ENCODE assay signal across 8 cellular contexts in the genomic region with DNA sequence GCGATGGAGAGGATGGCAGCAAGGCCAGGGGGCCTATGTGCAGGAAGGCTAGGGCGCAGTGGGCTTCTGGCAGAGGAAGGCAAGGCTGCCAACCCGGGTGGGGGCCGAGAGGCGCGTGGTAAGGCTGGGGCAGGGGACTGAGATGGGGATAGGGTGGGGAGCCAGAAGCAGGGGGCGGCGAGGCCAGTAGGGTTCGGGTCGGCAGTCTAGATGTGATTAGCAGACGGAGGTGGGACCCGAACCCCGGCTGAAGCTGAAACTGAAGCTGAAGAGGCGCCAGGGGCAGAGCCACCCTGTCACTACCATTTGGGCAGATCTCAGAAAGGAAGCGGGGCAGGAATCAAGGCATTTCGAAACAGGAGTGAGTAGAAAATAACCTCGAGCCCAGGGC. TPM values are rescaled to one million over a fixed set of nuclear protein-coding genes. Genes with fewer than 3 reads are reported as not detected.
A peak's percentile ranks its signal among the peaks of the same experiment; 100 is the strongest.
DNase-seq lines count a peak whose midpoint lies in the region; ATAC-seq and TF ChIP-seq lines count a peak whose summit lies in the region.

No MANE protein-coding gene starts in this region.

- H3K27me3 ChIP-seq in A673 (replicated peaks; ENCODE audit: insufficient read depth, low read depth, low read length, poor library complexity) (no peaks in the 10 kb centered on the region), SK-N-SH (ENCODE audit: insufficient read depth) (no peaks in the 10 kb centered on the region), breast epithelium (no peaks in the 10 kb centered on the region), kidney epithelial cell (ENCODE audit: control insufficient read depth, insufficient read depth, low read length) (no peaks in the 10 kb centered on the region)

- WGBS in SK-N-SH (ENCODE audit: low lambda C conversion rate), result 9% methylated on average over 16 of the region's 17 CpGs

- ATAC-seq in GM18867 (IDR thresholded peaks at IDR 0.05; ENCODE audit: unreplicated experiment) (peak; percentile 20), HG03097 (IDR thresholded peaks at IDR 0.05; ENCODE audit: low FRiP score, unreplicated experiment) (peak; percentile 11)

- POLR2A ChIA-PET in A673 (lab: Charles Lee; ENCODE audit: low non-redundant PET), result interaction anchor here (0.5 to 0.6 kb wide), 2 partner anchors 26 to 91 kb away, joined by 3 to 8 read pairs; no protein-coding TSS in a partner anchor
- POLR2A ChIA-PET in SK-N-SH (lab: Yijun Ruan, JAX), result interaction anchor here (1.0 to 2.2 kb wide), 6 partner anchors 19 to 332 kb away, joined by 3 to 10 read pairs (median 3); a partner anchor contains a TSS

- no peak for TF ChIP-seq RAD21 in SK-N-SH (IDR thresholded peaks at IDR 0.05; ENCODE audit: low read length)

- H3F3A ChIP-seq in SK-N-SH (replicated peaks; ENCODE audit: insufficient read depth), result no peaks in the 10 kb centered on the region

- H3K9me3 ChIP-seq in A673 (ENCODE audit: low read depth, low read length, poor library complexity, severe bottlenecking) (no peaks in the 10 kb centered on the region), SK-N-SH (no peaks in the 10 kb centered on the region), breast epithelium (no peaks in the 10 kb centered on the region)

- TF ChIP-seq CTCF in A673 (conservative IDR thresholded peaks at IDR 0.05; ENCODE audit: low read depth, low read length) (no peak), SK-N-SH (IDR thresholded peaks at IDR 0.05) (no peak), breast epithelium (IDR thresholded peaks at IDR 0.05) (no peak), kidney epithelial cell (IDR thresholded peaks at IDR 0.05; ENCODE audit: insufficient read depth, low read length, poor library complexity, severe bottlenecking) (no peak)

- H3K9ac ChIP-seq in SK-N-SH, result peak overlapping the region; percentile 87

- H3K9me2 ChIP-seq in SK-N-SH, result no peaks in the 10 kb centered on the region

- intact Hi-C loops in A673 (cut with micrococcal nuclease; ENCODE audit: unreplicated experiment), result loop anchor here (2.0 kb wide), 1 partner anchor 56 kb away; a partner anchor contains a TSS
- intact Hi-C loops in breast epithelium (cut with DNase I; ENCODE audit: low total_unique reads), result no loop called here

- no peak for TF ChIP-seq EP300 in SK-N-SH (IDR thresholded peaks at IDR 0.05; ENCODE audit: borderline replicate concordance in 1 of 2, low read depth in 1 of 2, low read length in 1 of 2)

- H3K4me3 ChIP-seq in A673 (ENCODE audit: low read depth, low read length, poor library complexity, severe bottlenecking) (peak overlapping the region; percentile 76), SK-N-SH (ENCODE audit: low read depth in 2 of 2, low read length in 1 of 2) (peak overlapping the region; percentile 95 to 98), breast epithelium (peak overlapping the region; percentile 69 to 88 (median 83)), kidney epithelial cell (ENCODE audit: low read depth, low read length) (peak overlapping the region; percentile 73)

- DNase-seq in A673 (ENCODE audit: low spot score), result peak; percentile 39
- peak; percentile 69 for DNase-seq in SK-N-SH
- no peak for DNase-seq in breast epithelium (ENCODE audit: low spot score in 2 of 2)
- DNase-seq in kidney epithelial cell (ENCODE audit: low read depth), result no peak
- peak; percentile 13 for DNase-seq in stimulated activated CD4-positive, alpha-beta T cell treated with anti-CD3 and anti-CD28 coated beads, Interleukin-2, amount 100 ng/mL, for 4 hours (ENCODE audit: low read depth)
- DNase-seq in amniotic stem cell (lab: John Stamatoyannopoulos, UW), result no peak

- H3K36me3 ChIP-seq in A673 (ENCODE audit: insufficient read depth, low read length, poor library complexity, severe bottlenecking) (no peaks in the 10 kb centered on the region), SK-N-SH (replicated peaks in 1 of 2; ENCODE audit: control insufficient read depth in 1 of 2, insufficient read depth in 2 of 2, low read length in 1 of 2) (no peaks in the 10 kb centered on the region), breast epithelium (no peaks in the 10 kb centered on the region), kidney epithelial cell (ENCODE audit: control insufficient read depth, insufficient read depth, low read length) (no peaks in the 10 kb centered on the region)

- H3K27ac ChIP-seq in A673 (ENCODE audit: low read depth, low read length, poor library complexity, severe bottlenecking), result peak overlapping the region; percentile 85
- H3K27ac ChIP-seq in SK-N-SH (ENCODE audit: low read depth in 2 of 2, low read length in 1 of 2), result peak overlapping the region; percentile 97 to 99
- H3K27ac ChIP-seq in breast epithelium, result peak overlapping the region; percentile 75 to 91

- H3K4me1 ChIP-seq in A673 (ENCODE audit: insufficient read depth, low read length, poor library complexity, severe bottlenecking) (peaks cover 15% of the 10 kb centered on the region), SK-N-SH (ENCODE audit: control insufficient read depth in 1 of 2, insufficient read depth in 2 of 2, low read depth in 1 of 2, low read length in 1 of 2) (peaks cover 4 to 11% of the 10 kb centered on the region in 2 experiments; a peak in 3 of 4 replicates), breast epithelium (no peaks in the 10 kb centered on the region)

- peaks cover 34% of the 10 kb centered on the region; the same call in 1 of the 2 replicates for H3K79me2 ChIP-seq in SK-N-SH (ENCODE audit: insufficient read depth)

- H3K4me2 ChIP-seq in SK-N-SH, result peak overlapping the region; percentile 90

- no peaks in the 10 kb centered on the region for H4K20me1 ChIP-seq in SK-N-SH (ENCODE audit: insufficient read depth)

- BruUV-seq in A673 (replicated peaks; lab: Mats Ljungman, UMichigan), result no TSS peak

- CTCF ChIA-PET in A673 (lab: Charles Lee) (interaction anchor here (0.6 to 1.3 kb wide), 2 partner anchors 60 to 224 kb away, joined by 3 read pairs; no protein-coding TSS in a partner anchor), SK-N-SH (lab: Yijun Ruan, JAX) (interaction anchor here (0.7 to 1.3 kb wide), 4 partner anchors 10 to 225 kb away, joined by 3 to 5 read pairs (median 4); no protein-coding TSS in a partner anchor)

- H2AFZ ChIP-seq in SK-N-SH (ENCODE audit: low read depth), result peak overlapping the region; percentile 96

- no peak for TF ChIP-seq POLR2A in breast epithelium (IDR thresholded peaks at IDR 0.05)

TF ChIP-seq in SK-N-SH, 30 proteins besides CTCF, POLR2A, EP300 and RAD21:
- no peak for TF ChIP-seq SMC3 (IDR thresholded peaks at IDR 0.05; ENCODE audit: low read depth, low read length)
- TF ChIP-seq MXI1 (IDR thresholded peaks at IDR 0.05; ENCODE audit: low read depth, low read length), result 0 out of 2 replicates have a peak, but pooled peaks have one; percentile 23

RNA-seq across cellular contexts. Expression of a gene that starts 0.5 kb away (rescaled TPM):
- total RNA-seq in A673 (2021) (21.0 and 22.8 TPM in 2 replicates), breast epithelium (10 to 100 TPM in 2 of 3 donors, 1 to 10 TPM in 1; 9.4 to 16.0 (median 14.4) TPM), kidney epithelial cell (9.7 and 10.9 TPM in 2 replicates)
- polyA plus RNA-seq in SK-N-SH (2012; rRNA removed), result 2.3 and 3.2 TPM in 2 replicates
- polyA plus RNA-seq in SK-N-SH (2012; cell fraction: cytosol; rRNA removed), result 3.1 TPM in 2 replicates
- polyA plus RNA-seq in SK-N-SH (2012; cell fraction: nucleus; rRNA removed), result 2.6 and 4.0 TPM in 2 replicates

RNA-seq across cellular contexts. Expression of a gene that starts 0.8 kb away (rescaled TPM):
- 2.4 and 2.9 TPM in 2 replicates for total RNA-seq in A673 (2021)
- polyA plus RNA-seq in SK-N-SH (2012; rRNA removed), result 1.7 and 3.0 TPM in 2 replicates
- polyA plus RNA-seq in SK-N-SH (2012; cell fraction: cytosol; rRNA removed), result 2.4 and 3.1 TPM in 2 replicates
- 1.9 and 2.1 TPM in 2 replicates for polyA plus RNA-seq in SK-N-SH (2012; cell fraction: nucleus; rRNA removed)
- 1 to 10 TPM in 2 of 3 donors, under 1 TPM in 1; 0.32 to 4.2 (median 2.0) TPM for total RNA-seq in breast epithelium
- 1.9 and 15.5 TPM in 2 replicates for total RNA-seq in kidney epithelial cell

RNA-seq across cellular contexts. Expression of a gene that starts 46.9 kb away (rescaled TPM):
- total RNA-seq in A673 (2021) (0.58 and 1.0 TPM in 2 replicates), breast epithelium (1 to 10 TPM in 1 of 3 donors, under 1 TPM in 1, not detected in 1; 0.48 to 1.3 TPM), kidney epithelial cell (0.04 and 0.82 TPM in 2 replicates)
- polyA plus RNA-seq in SK-N-SH (2012; rRNA removed), result 0.21 and 0.37 TPM in 2 replicates
- polyA plus RNA-seq in SK-N-SH (2012; cell fraction: cytosol; rRNA removed), result 0.03 and 0.08 TPM in 2 replicates
- 0.72 and 1.3 TPM in 2 replicates for polyA plus RNA-seq in SK-N-SH (2012; cell fraction: nucleus; rRNA removed)

RNA-seq across cellular contexts. Expression of a gene that starts 55.5 kb away (rescaled TPM):
- total RNA-seq in A673 (2021) (12.7 and 18.5 TPM in 2 replicates), breast epithelium (10 to 100 TPM; 24.3 to 42.2 (median 32.6) TPM), kidney epithelial cell (37.2 and 48.0 TPM in 2 replicates)
- 43.1 and 53.7 TPM in 2 replicates for polyA plus RNA-seq in SK-N-SH (2012; rRNA removed)
- 31.1 and 38.5 TPM in 2 replicates for polyA plus RNA-seq in SK-N-SH (2012; cell fraction: cytosol; rRNA removed)
- polyA plus RNA-seq in SK-N-SH (2012; cell fraction: nucleus; rRNA removed), result 70.6 and 83.8 TPM in 2 replicates

RNA-seq across cellular contexts. Expression of a gene that starts 55.7 kb away (rescaled TPM):
- 49.5 and 55.6 TPM in 2 replicates for total RNA-seq in A673 (2021)
- polyA plus RNA-seq in SK-N-SH (2012; rRNA removed), result 19.9 and 22.8 TPM in 2 replicates
- polyA plus RNA-seq in SK-N-SH (2012; cell fraction: cytosol; rRNA removed), result 10.6 and 11.6 TPM in 2 replicates
- polyA plus RNA-seq in SK-N-SH (2012; cell fraction: nucleus; rRNA removed), result 74.6 and 108 TPM in 2 replicates
- total RNA-seq in breast epithelium, result 10 to 100 TPM; 16.8 to 30.3 (median 25.2) TPM
- 21.5 and 34.1 TPM in 2 replicates for total RNA-seq in kidney epithelial cell

Comparison
In these comparisons a context has a peak if more than half of its experiments do, and no peak if none do; other contexts are left out.
1. DNase-seq: peak in A673 (single experiment), SK-N-SH (single experiment) and stimulated activated CD4-positive, alpha-beta T cell treated with anti-CD3 and anti-CD28 coated beads, Interleukin-2, amount 100 ng/mL, for 4 hours (single experiment); none in breast epithelium (0 of 2), kidney epithelial cell (single experiment) and amniotic stem cell (single experiment).
2. Peak in every context shown above with its lines, with median percentiles within 50 percentile points of each other: H3K27ac ChIP-seq and H3K4me3 ChIP-seq.